ENCODE assay signal across 19 cellular contexts in genomic region chr6:11783524-11784064, GRCh38. TPM values are rescaled to one million over a fixed set of nuclear protein-coding genes. Genes with fewer than 3 reads are reported as not detected.
DNase-seq lines count a peak whose midpoint lies in the region; ATAC-seq, FAIRE-seq and TF ChIP-seq lines count a peak whose summit lies in the region.
"Had no signal": no experiment of that assay in that cellular context is flagged by ENCODE, and none has a peak within 500 bp of the region (broad histone marks: within the 10 kb centered on the region; RNA-seq: fewer than 3 reads in every experiment).

No MANE protein-coding gene starts in this region.

- BruUV-seq in IMR-90 (replicated peaks; lab: Mats Ljungman, UMichigan) (no TSS peak), K562 (replicated peaks; lab: Mats Ljungman, UMichigan) (no TSS peak)

- H2BK20ac ChIP-seq in IMR-90 (ENCODE audit: low read depth, low read length), result no peak overlapping the region

- no peaks in the 10 kb centered on the region for H4K20me1 ChIP-seq in BLaER1 treated with 17β-estradiol and CSF1 and Interleukin-3, amounts not matched to agents 10 nM and 100 nM
- H4K20me1 ChIP-seq in IMR-90 (ENCODE audit: insufficient read depth, low read length), result no peaks in the 10 kb centered on the region
- no peaks in the 10 kb centered on the region for H4K20me1 ChIP-seq in K562 (replicated peaks; ENCODE audit: control insufficient read depth, insufficient read depth, low read length)
- H4K20me1 ChIP-seq: BLaER1 had no signal

- no peak overlapping the region for H2BK120ac ChIP-seq in IMR-90 (ENCODE audit: low read depth, low read length)

- H2AFZ ChIP-seq in IMR-90 (replicated peaks; ENCODE audit: low read length, poor library complexity) (no peak overlapping the region), K562 (ENCODE audit: low read depth, low read length) (peak overlapping the region; percentile 33)
- H2AFZ ChIP-seq: GM23338 had no signal

- no peak overlapping the region for H3K56ac ChIP-seq in IMR-90 (ENCODE audit: extremely low read depth, insufficient read depth, low read length)

- no peak overlapping the region for H3K18ac ChIP-seq in IMR-90 (ENCODE audit: low read depth, low read length)

- DNase-seq in GM19239 (ENCODE audit: insufficient read length, low spot score), result no peak
- DNase-seq in IMR-90, result no peak
- DNase-seq in K562 (ENCODE audit: extremely low read depth in 1 of 4, low spot score in 3 of 4), result no peak
- no peak for DNase-seq in NCI-H526 (lab: John Stamatoyannopoulos, UW)
- DNase-seq: 8988T; Calu3; CD4-positive, alpha-beta T cell; CD8-positive, alpha-beta memory T cell; DMS53; DMS79 treated with DMSO at 0.1 percent for 48 hours; GF-D8; H9 had no signal

- no peak overlapping the region for H4K8ac ChIP-seq in IMR-90 (ENCODE audit: low read depth in 2 of 2, low read length in 2 of 2)

- H3K79me2 ChIP-seq in K562 (ENCODE audit: control insufficient read depth, insufficient read depth, low read length), result no peaks in the 10 kb centered on the region

- peaks cover 7 to 38% (median 25%) of the 10 kb centered on the region in 11 experiments; a peak in 19 of 22 replicates for H3K9me3 ChIP-seq in BLaER1 treated with 17β-estradiol and CSF1 and Interleukin-3, amounts not matched to agents 10 nM and 100 nM (replicated peaks in 1 of 11)
- H3K9me3 ChIP-seq in IMR-90 (ENCODE audit: control insufficient read depth, insufficient read depth, low read length) (no peaks in the 10 kb centered on the region), K562 (replicated peaks; ENCODE audit: control insufficient read depth, insufficient read depth, low read depth, low read length) (peaks cover 2% of the 10 kb centered on the region; the same call in 1 of the 2 replicates)

- 69% methylated on average over 2 of the region's 6 CpGs; no CpG with 5 or more reads in 1 of the 2 experiments for WGBS in IMR-90 (ENCODE audit: extremely low coverage in 2 of 2, insufficient read length in 1 of 2), 2 experiments
- 36% methylated on average over 6 of the region's 6 CpGs for WGBS in K562 (ENCODE audit: insufficient coverage, low coverage, missing lambda C conversion rate)

- H3K36me3 ChIP-seq in BLaER1 treated with 17β-estradiol and CSF1 and Interleukin-3, amounts not matched to agents 10 nM and 100 nM, result no peaks in the 10 kb centered on the region
- H3K36me3 ChIP-seq in IMR-90 (ENCODE audit: control insufficient read depth, insufficient read depth, low read length), result no peaks in the 10 kb centered on the region
- H3K36me3 ChIP-seq in K562 (ENCODE audit: control insufficient read depth, insufficient read depth, low read length), result no peaks in the 10 kb centered on the region
- H3K36me3 ChIP-seq: BLaER1 had no signal

- no peak overlapping the region for H2AK9ac ChIP-seq in IMR-90 (replicated peaks; ENCODE audit: low read depth, low read length, poor library complexity)

- H3K4ac ChIP-seq in IMR-90 (ENCODE audit: low read depth, low read length), result no peak overlapping the region

- FAIRE-seq in GM19239 (lab: Jason Lieb, UNC) (peak; percentile 23), K562 (lab: Jason Lieb, UNC) (no peak)

- no peak overlapping the region for H2BK15ac ChIP-seq in IMR-90 (ENCODE audit: low read depth, low read length)

- peak overlapping the region in 6 of 11 experiments; percentile 2 to 34 (median 20); a peak in 4 of 22 replicates for H3K4me2 ChIP-seq in BLaER1 treated with 17β-estradiol and CSF1 and Interleukin-3, amounts not matched to agents 10 nM and 100 nM
- H3K4me2 ChIP-seq in IMR-90 (ENCODE audit: low read depth, low read length) (no peak overlapping the region), K562 (ENCODE audit: insufficient read depth, low read length) (no peak overlapping the region)
- H3K4me2 ChIP-seq: BLaER1, GM23338 had no signal

- in situ Hi-C loops in IMR-90 (cut with MboI; ENCODE audit: low sequenced_read_pairs) (no loop called here), K562 (cut with MboI) (no loop called here)

- H3K27ac ChIP-seq in BLaER1 treated with 17β-estradiol and CSF1 and Interleukin-3, amounts not matched to agents 10 nM and 100 nM, result no peak overlapping the region
- H3K27ac ChIP-seq in IMR-90 (ENCODE audit: insufficient read depth, low read length) (no peak overlapping the region), K562 (ENCODE audit: extremely low read depth, low read depth, low read length) (no peak overlapping the region)
- H3K27ac ChIP-seq: BLaER1 had no signal

- H2BK5ac ChIP-seq in IMR-90 (ENCODE audit: low read depth, low read length, poor library complexity, severe bottlenecking), result no peak overlapping the region

- ATAC-seq in IMR-90 (ENCODE audit: low read depth) (no peak), K562 (no peak), HG02852 (IDR thresholded peaks at IDR 0.05; ENCODE audit: unreplicated experiment) (no peak), HG02623 (IDR thresholded peaks at IDR 0.05; ENCODE audit: unreplicated experiment) (no peak), GM21381 (IDR thresholded peaks at IDR 0.05; ENCODE audit: unreplicated experiment) (no peak)
- ATAC-seq: GM23338 had no signal

- intact Hi-C loops in IMR-90 (cut with micrococcal nuclease), result no loop called here
- intact Hi-C loops in K562 (cut with micrococcal nuclease), result no loop called here

- CTCF ChIA-PET in IMR-90 (lab: Yijun Ruan, JAX) (interaction anchor here (0.6 kb wide), 2 partner anchors 19 to 347 kb away, joined by 3 to 10 read pairs; no protein-coding TSS in a partner anchor), K562 (lab: Yijun Ruan, JAX; ENCODE audit: low intra/inter-chr PET ratio) (no interaction called here)

- no peak overlapping the region for H3K4me3 ChIP-seq in BLaER1 treated with 17β-estradiol and CSF1 and Interleukin-3, amounts not matched to agents 10 nM and 100 nM
- H3K4me3 ChIP-seq in IMR-90 (ENCODE audit: insufficient read depth, low read depth, low read length) (no peak overlapping the region), K562 (no peak overlapping the region)
- H3K4me3 ChIP-seq: BLaER1, GM23338 had no signal

- H4K5ac ChIP-seq in IMR-90 (ENCODE audit: low read depth, low read length), result no peak overlapping the region

- TF ChIP-seq RAD21 in IMR-90 (IDR thresholded peaks at IDR 0.05; ENCODE audit: low read length) (no peak), K562 (CRISPR knock-in tag; conservative IDR thresholded peaks at IDR 0.05 in 1 of 2, IDR thresholded peaks at IDR 0.05 in 1 of 2) (no peak)

- H3K27me3 ChIP-seq in BLaER1 treated with 17β-estradiol and CSF1 and Interleukin-3, amounts not matched to agents 10 nM and 100 nM, result no peaks in the 10 kb centered on the region; a peak in 2 of 22 replicates
- H3K27me3 ChIP-seq in IMR-90 (ENCODE audit: control insufficient read depth, insufficient read depth, low read length), result no peaks in the 10 kb centered on the region
- no peaks in the 10 kb centered on the region for H3K27me3 ChIP-seq in K562 (ENCODE audit: control insufficient read depth in 2 of 2, insufficient read depth in 2 of 2, low read length in 2 of 2)
- H3K27me3 ChIP-seq: BLaER1 had no signal

- H3K79me1 ChIP-seq in IMR-90 (ENCODE audit: low read depth in 1 of 2, low read length in 2 of 2), result no peaks in the 10 kb centered on the region

- H4K91ac ChIP-seq in IMR-90 (ENCODE audit: insufficient read depth, low read depth, low read length), result no peak overlapping the region

- peaks cover 41 to 56% (median 47%) of the 10 kb centered on the region in 10 experiments for H3K4me1 ChIP-seq in BLaER1 treated with 17β-estradiol and CSF1 and Interleukin-3, amounts not matched to agents 10 nM and 100 nM
- no peaks in the 10 kb centered on the region for H3K4me1 ChIP-seq in IMR-90 (ENCODE audit: control insufficient read depth, insufficient read depth, low read length)
- peaks cover 3 to 22% of the 10 kb centered on the region in 2 experiments; a peak in 4 of 5 replicates for H3K4me1 ChIP-seq in K562 (replicated peaks in 1 of 2; ENCODE audit: control insufficient read depth in 2 of 2, insufficient read depth in 2 of 2, low read length in 2 of 2)

- H3K23ac ChIP-seq in IMR-90 (ENCODE audit: low read depth, low read length), result no peak overlapping the region

- TF ChIP-seq EP300 in K562 (IDR thresholded peaks at IDR 0.05; ENCODE audit: low read length), result no peak

- H2AK5ac ChIP-seq in IMR-90 (ENCODE audit: low read depth, low read length), result no peak overlapping the region

- no peak for TF ChIP-seq POLR2A in IMR-90 (IDR thresholded peaks at IDR 0.05; ENCODE audit: low read depth, low read length)
- TF ChIP-seq POLR2A in K562 (conservative IDR thresholded peaks at IDR 0.05), result no peak

- H3K9me1 ChIP-seq in IMR-90 (ENCODE audit: insufficient read depth, low read length) (no peaks in the 10 kb centered on the region), K562 (ENCODE audit: control insufficient read depth, insufficient read depth, low read length) (no peaks in the 10 kb centered on the region)

- POLR2A ChIA-PET in IMR-90 (lab: Charles Lee; ENCODE audit: unreplicated experiment), result interaction anchor here (0.6 kb wide), 1 partner anchor 242 kb away, joined by 3 read pairs; no protein-coding TSS in a partner anchor
- POLR2A ChIA-PET in K562 (lab: Yijun Ruan, JAX), result interaction anchor here (0.7 kb wide), 1 partner anchor 148 kb away, joined by 3 read pairs; no protein-coding TSS in a partner anchor

- no peak overlapping the region for H3K9ac ChIP-seq in BLaER1 treated with 17β-estradiol and CSF1 and Interleukin-3, amounts not matched to agents 10 nM and 100 nM
- H3K9ac ChIP-seq in IMR-90 (ENCODE audit: low read depth, low read length), result no peak overlapping the region
- no peak overlapping the region for H3K9ac ChIP-seq in K562 (ENCODE audit: insufficient read depth in 1 of 2, low read depth in 2 of 2, low read length in 2 of 2)
- H3K9ac ChIP-seq: BLaER1 had no signal

- no peak for TF ChIP-seq CTCF in IMR-90 (conservative IDR thresholded peaks at IDR 0.05; ENCODE audit: low read depth, low read length)
- TF ChIP-seq CTCF in K562 (IDR thresholded peaks at IDR 0.05 in 2 of 3, conservative IDR thresholded peaks at IDR 0.05 in 1 of 3; ENCODE audit: insufficient read depth in 2 of 3, low read depth in 1 of 3, low read length in 3 of 3), result no peak

- dilution Hi-C loops in IMR-90 (cut with HindIII; ENCODE audit: low sequenced_read_pairs, unreplicated experiment), result no loop called here

- no peak overlapping the region for H3K14ac ChIP-seq in IMR-90 (replicated peaks; ENCODE audit: low read depth, low read length)

RNA-seq across cellular contexts. Expression of gene ADTRP, which starts 5.0 kb away (rescaled TPM):
- total RNA-seq in IMR-90 (2012; rRNA removed) (0.72 and 0.83 TPM in 2 replicates), K562 (2014; rRNA removed) (7.4 and 9.6 TPM in 2 replicates), K562 (2014; rRNA removed; fragmentation: Illumina TruSeq; extraction: Trizol) (13.3 and 13.9 TPM in 2 replicates), K562 (2015; rRNA removed; fragmentation: Illumina TruSeq; extraction: Trizol) (13.5 and 13.8 TPM in 2 replicates), K562 (2021) (11.7 and 12.3 TPM in 2 replicates)
- polyA plus RNA-seq in IMR-90 (2012; rRNA removed) (0.14 and 0.50 TPM in 2 replicates), K562 (2011; rRNA removed) (8.7 and 10.0 TPM in 2 replicates), K562 (2014; fragmentation: Illumina TruSeq; extraction: Trizol) (21.7 and 24.0 TPM in 2 replicates), K562 (2014; fragmentation: Nextera tagmentation; extraction: Ambion mirVana) (10 to 100 TPM; 13.6 to 18.3 TPM), K562 (2014; rRNA removed) (12.9 and 16.4 TPM in 2 replicates)
- 0.11 and 0.35 TPM in 2 replicates for polyA plus RNA-seq in IMR-90 (2012; cell fraction: cytosol; rRNA removed)
- polyA plus RNA-seq in IMR-90 (2012; cell fraction: nucleus; rRNA removed; ENCODE audit: low replicate concordance), result 0.32 and 0.88 TPM in 2 replicates
- total RNA-seq in K562 (2011; cell fraction: chromatin; rRNA removed; ENCODE audit: low replicate concordance), result 13.8 and 18.6 TPM in 2 replicates
- 13.8 and 20.4 TPM in 2 replicates for total RNA-seq in K562 (2011; cell fraction: nucleolus; rRNA removed)
- 13.9 and 19.7 TPM in 2 replicates for total RNA-seq in K562 (2011; cell fraction: nucleoplasm; rRNA removed)
- 7.1 and 9.6 TPM in 2 replicates for polyA plus RNA-seq in K562 (2011; cell fraction: cytosol; rRNA removed)
- polyA plus RNA-seq in K562 (2011; cell fraction: nucleus; rRNA removed), result 16.3 and 17.9 TPM in 2 replicates
- 19.8 and 27.5 TPM in 2 replicates for polyA plus RNA-seq in K562 (2012)
- 7.4 and 9.3 TPM in 2 replicates for polyA minus RNA-seq in K562 (2011; rRNA and poly(A)+ RNA removed)
- 3.6 and 6.5 TPM in 2 replicates for polyA minus RNA-seq in K562 (2011; cell fraction: cytosol; rRNA and poly(A)+ RNA removed)
- polyA minus RNA-seq in K562 (2011; cell fraction: nucleus; rRNA and poly(A)+ RNA removed), result 6.1 and 7.9 TPM in 2 replicates
- total RNA-seq: A673, GM23338, H9 had no signal
- polyA plus RNA-seq: CD8-positive, alpha-beta memory T cell; GM23338 had no signal

Comparison
In these comparisons a context has a peak if more than half of its experiments do, and no peak if none do; other contexts are left out.
1. H3K4me2 ChIP-seq: peak in BLaER1 treated with 17β-estradiol and CSF1 and Interleukin-3, amounts not matched to agents 10 nM and 100 nM (6 of 11); none in IMR-90 (single experiment) and K562 (single experiment).